In genomic region chr14:51872396-51872795, GRCh38 we compare ENCODE assay signal across 12 cellular contexts. TPM values are rescaled to one million over a fixed set of nuclear protein-coding genes. Genes with fewer than 3 reads are reported as not detected.
DNase-seq lines count a peak whose midpoint lies in the region; ATAC-seq and TF ChIP-seq lines count a peak whose summit lies in the region.
"Had no signal": no experiment of that assay in that cellular context is flagged by ENCODE, and none has a peak within 500 bp of the region (broad histone marks: within the 10 kb centered on the region; RNA-seq: fewer than 3 reads in every experiment).

No MANE protein-coding gene starts in this region.

- peak overlapping the region; percentile 95 for H3K27ac ChIP-seq in VCaP

- peaks cover 8% of the 10 kb centered on the region for H3K4me1 ChIP-seq in HAP-1

- no peak overlapping the region for H3K4me3 Mint-ChIP-seq in mesothelial cell of epicardium

- in situ Hi-C loops in HAP-1 (cut with MboI; ENCODE audit: low sequenced_read_pairs) (no loop called here), GM13977 (cut with MboI; ENCODE audit: low pct_unique_long_range_greater_than_20kb, low sequenced_read_pairs, unreplicated experiment) (no loop called here)

- no peaks in the 10 kb centered on the region for H3K27me3 ChIP-seq in HAP-1 (ENCODE audit: low read depth)
- H3K27me3 ChIP-seq: upper lobe of left lung had no signal

- H3K27me3 Mint-ChIP-seq in mesothelial cell of epicardium (ENCODE audit: low read depth): no peaks in the 10 kb centered on the region

- H3K27ac Mint-ChIP-seq in mesothelial cell of epicardium: peak overlapping the region; percentile 47

- H3K4me1 Mint-ChIP-seq in mesothelial cell of epicardium: peaks cover 13% of the 10 kb centered on the region

- TF ChIP-seq CTCF in VCaP (conservative IDR thresholded peaks at IDR 0.05) (no peak), mesothelial cell of epicardium (IDR thresholded peaks at IDR 0.05; ENCODE audit: unreplicated experiment) (no peak), GM13977 (IDR thresholded peaks at IDR 0.05; ENCODE audit: extremely low read depth, insufficient read depth, missing control alignments) (no peak)

- H3K36me3 ChIP-seq in HAP-1 (replicated peaks): no peaks in the 10 kb centered on the region
- H3K36me3 ChIP-seq: upper lobe of left lung had no signal

- no peak overlapping the region for H3K4me3 ChIP-seq in HAP-1
- H3K4me3 ChIP-seq: upper lobe of left lung had no signal

- H3K36me3 Mint-ChIP-seq in mesothelial cell of epicardium: no peaks in the 10 kb centered on the region

- H3K9me3 ChIP-seq in HAP-1: no peaks in the 10 kb centered on the region
- H3K9me3 ChIP-seq: upper lobe of left lung had no signal

- no peak for ATAC-seq in GM21786 (IDR thresholded peaks at IDR 0.05; ENCODE audit: unreplicated experiment)

- no peaks in the 10 kb centered on the region for H3K9me3 Mint-ChIP-seq in mesothelial cell of epicardium

- peak; percentile 26 for DNase-seq in NCI-H1092 treated with DMSO at 0.1 percent for 48 hours (lab: John Stamatoyannopoulos, UW)
- DNase-seq in NCI-H1092 (lab: John Stamatoyannopoulos, UW): no peak
- peak; percentile 17 to 25 for DNase-seq in HAP-1 (ENCODE audit: low spot score in 2 of 2)
- DNase-seq in mesothelial cell of epicardium (ENCODE audit: low spot score in 2 of 2, unreplicated experiment in 2 of 2): no peak
- DNase-seq in GM13977 (ENCODE audit: low spot score): no peak
- DNase-seq in kidney glomerular epithelial cell (lab: John Stamatoyannopoulos, UW): no peak
- DNase-seq: 8988T; activated CD8-positive, alpha-beta memory T cell treated with anti-CD3 and anti-CD28 coated beads, Interleukin-2, amount 50 U/mL, for 4 hours; effector CD8-positive, alpha-beta T cell; upper lobe of left lung had no signal

RNA-seq across cellular contexts. Expression of gene GNG2, which starts 12.0 kb away (rescaled TPM):
- total RNA-seq in mesothelial cell of epicardium: 47.2 to 56.2 TPM (median 52.4 TPM) in 3 replicates

Comparison
In these comparisons a context has a peak if more than half of its experiments do, and no peak if none do; other contexts are left out.
1. DNase-seq: peak in NCI-H1092 treated with DMSO at 0.1 percent for 48 hours (single experiment) and HAP-1 (2 of 2); none in NCI-H1092 (single experiment), mesothelial cell of epicardium (0 of 2), GM13977 (single experiment) and kidney glomerular epithelial cell (single experiment).